In the genomic region with DNA sequence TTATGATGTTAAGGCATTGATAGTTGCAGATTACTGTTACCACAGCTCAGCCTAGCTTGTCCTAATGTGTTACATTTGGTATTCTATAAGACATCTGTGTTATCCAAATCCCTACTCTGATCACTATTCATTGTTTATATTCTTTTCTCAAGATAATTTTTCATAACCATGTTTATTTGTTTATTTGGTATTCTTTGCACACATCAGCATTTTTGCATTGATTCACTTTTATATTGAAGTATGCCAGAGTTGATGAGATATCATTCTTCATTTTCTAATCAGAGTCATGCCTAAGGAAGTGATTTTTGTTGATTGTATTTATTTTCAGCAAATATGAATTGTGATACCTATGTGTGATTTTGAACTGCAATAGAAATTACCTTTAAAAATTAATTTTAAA, we compare ENCODE assay signal across 20 cellular contexts.
DNase-seq lines count a peak whose midpoint lies in the region; ATAC-seq, FAIRE-seq and TF ChIP-seq lines count a peak whose summit lies in the region.
"Had no signal": no experiment of that assay in that cellular context is flagged by ENCODE, and none has a peak within 500 bp of the region (broad histone marks: within the 10 kb centered on the region; RNA-seq: fewer than 3 reads in every experiment).

No MANE protein-coding gene starts in this region.

- TF ChIP-seq CTCF in A549 (IDR thresholded peaks at IDR 0.05): no peak
- TF ChIP-seq CTCF in IMR-90 (conservative IDR thresholded peaks at IDR 0.05; ENCODE audit: low read depth, low read length): no peak
- TF ChIP-seq CTCF in K562 (IDR thresholded peaks at IDR 0.05 in 2 of 3, conservative IDR thresholded peaks at IDR 0.05 in 1 of 3; ENCODE audit: insufficient read depth in 2 of 3, low read depth in 1 of 3, low read length in 3 of 3): no peak

- TF ChIP-seq POLR2A in A549 (IDR thresholded peaks at IDR 0.05; ENCODE audit: low read length) (no peak), IMR-90 (IDR thresholded peaks at IDR 0.05; ENCODE audit: low read depth, low read length) (no peak), K562 (conservative IDR thresholded peaks at IDR 0.05) (no peak)

- no peak overlapping the region for H2BK120ac ChIP-seq in IMR-90 (ENCODE audit: low read depth, low read length)

- H3K4me2 ChIP-seq in A549: no peak overlapping the region
- H3K4me2 ChIP-seq in IMR-90 (ENCODE audit: low read depth, low read length): no peak overlapping the region
- H3K4me2 ChIP-seq in K562 (ENCODE audit: insufficient read depth, low read length): no peak overlapping the region
- H3K4me2 ChIP-seq: BLaER1 treated with 17β-estradiol and CSF1 and Interleukin-3, amounts not matched to agents 10 nM and 100 nM had no signal

- H3K23ac ChIP-seq in IMR-90 (ENCODE audit: low read depth, low read length): no peak overlapping the region

- H4K8ac ChIP-seq in IMR-90 (ENCODE audit: low read depth in 2 of 2, low read length in 2 of 2): no peak overlapping the region

- H2BK20ac ChIP-seq in IMR-90 (ENCODE audit: low read depth, low read length): no peak overlapping the region

- POLR2A ChIA-PET in A549 (lab: Yijun Ruan, JAX): no interaction called here
- POLR2A ChIA-PET in IMR-90 (lab: Charles Lee; ENCODE audit: unreplicated experiment): no interaction called here
- POLR2A ChIA-PET in K562 (lab: Yijun Ruan, JAX): no interaction called here

- H3K79me1 ChIP-seq in IMR-90 (ENCODE audit: low read depth in 1 of 2, low read length in 2 of 2): no peaks in the 10 kb centered on the region

- H3K9me1 ChIP-seq in IMR-90 (ENCODE audit: insufficient read depth, low read length): no peaks in the 10 kb centered on the region
- no peaks in the 10 kb centered on the region for H3K9me1 ChIP-seq in K562 (ENCODE audit: control insufficient read depth, insufficient read depth, low read length)

- H3K4me3 ChIP-seq in A549 (no peak overlapping the region), IMR-90 (ENCODE audit: insufficient read depth, low read depth, low read length) (no peak overlapping the region), K562 (no peak overlapping the region)
- H3K4me3 ChIP-seq: BLaER1 treated with 17β-estradiol and CSF1 and Interleukin-3, amounts not matched to agents 10 nM and 100 nM had no signal

- in situ Hi-C loops in IMR-90 (cut with MboI; ENCODE audit: low sequenced_read_pairs): no loop called here
- in situ Hi-C loops in K562 (cut with MboI): no loop called here

- ATAC-seq in A549: no peak
- ATAC-seq in IMR-90 (ENCODE audit: low read depth): no peak
- no peak for ATAC-seq in K562
- ATAC-seq: CD8-positive, alpha-beta T cell had no signal

- no peak for FAIRE-seq in A549 (lab: Jason Lieb, UNC)
- FAIRE-seq in K562 (lab: Jason Lieb, UNC): no peak
- FAIRE-seq: A204.1, D721Med, G401.6, GM12891, GM19239 had no signal

- no peak overlapping the region for H2BK5ac ChIP-seq in IMR-90 (ENCODE audit: low read depth, low read length, poor library complexity, severe bottlenecking)

- H3K9ac ChIP-seq in IMR-90 (ENCODE audit: low read depth, low read length) (no peak overlapping the region), K562 (ENCODE audit: insufficient read depth in 1 of 2, low read depth in 2 of 2, low read length in 2 of 2) (no peak overlapping the region)
- H3K9ac ChIP-seq: BLaER1 treated with 17β-estradiol and CSF1 and Interleukin-3, amounts not matched to agents 10 nM and 100 nM had no signal

- H2AFZ ChIP-seq in IMR-90 (replicated peaks; ENCODE audit: low read length, poor library complexity): no peak overlapping the region
- no peak overlapping the region for H2AFZ ChIP-seq in K562 (ENCODE audit: low read depth, low read length)

- H3K79me2 ChIP-seq in K562 (ENCODE audit: control insufficient read depth, insufficient read depth, low read length): no peaks in the 10 kb centered on the region

- H3K18ac ChIP-seq in IMR-90 (ENCODE audit: low read depth, low read length): no peak overlapping the region

- H3K56ac ChIP-seq in IMR-90 (ENCODE audit: extremely low read depth, insufficient read depth, low read length): no peak overlapping the region

- H3K4me1 ChIP-seq in A549 (no peaks in the 10 kb centered on the region), IMR-90 (ENCODE audit: control insufficient read depth, insufficient read depth, low read length) (no peaks in the 10 kb centered on the region), K562 (replicated peaks in 1 of 2; ENCODE audit: control insufficient read depth in 2 of 2, insufficient read depth in 2 of 2, low read length in 2 of 2) (no peaks in the 10 kb centered on the region)
- H3K4me1 ChIP-seq: BLaER1 treated with 17β-estradiol and CSF1 and Interleukin-3, amounts not matched to agents 10 nM and 100 nM; Caco-2 had no signal

- no peak overlapping the region for H3K4ac ChIP-seq in IMR-90 (ENCODE audit: low read depth, low read length)

- H4K91ac ChIP-seq in IMR-90 (ENCODE audit: insufficient read depth, low read depth, low read length): no peak overlapping the region

- H4K20me1 ChIP-seq in IMR-90 (ENCODE audit: insufficient read depth, low read length): no peaks in the 10 kb centered on the region
- no peaks in the 10 kb centered on the region for H4K20me1 ChIP-seq in K562 (replicated peaks; ENCODE audit: control insufficient read depth, insufficient read depth, low read length)
- H4K20me1 ChIP-seq: BLaER1 treated with 17β-estradiol and CSF1 and Interleukin-3, amounts not matched to agents 10 nM and 100 nM had no signal

- H3K36me3 ChIP-seq in IMR-90 (ENCODE audit: control insufficient read depth, insufficient read depth, low read length) (no peaks in the 10 kb centered on the region), K562 (ENCODE audit: control insufficient read depth, insufficient read depth, low read length) (no peaks in the 10 kb centered on the region)
- H3K36me3 ChIP-seq: BLaER1 treated with 17β-estradiol and CSF1 and Interleukin-3, amounts not matched to agents 10 nM and 100 nM had no signal

- H3K9me3 ChIP-seq in A549 (no peaks in the 10 kb centered on the region), IMR-90 (ENCODE audit: control insufficient read depth, insufficient read depth, low read length) (no peaks in the 10 kb centered on the region), K562 (replicated peaks; ENCODE audit: control insufficient read depth, insufficient read depth, low read depth, low read length) (no peaks in the 10 kb centered on the region; the same call in 1 of the 2 replicates)
- H3K9me3 ChIP-seq: BLaER1 treated with 17β-estradiol and CSF1 and Interleukin-3, amounts not matched to agents 10 nM and 100 nM; Caco-2 had no signal

- no peak overlapping the region for H4K5ac ChIP-seq in IMR-90 (ENCODE audit: low read depth, low read length)

- no peaks in the 10 kb centered on the region for H3K27me3 ChIP-seq in IMR-90 (ENCODE audit: control insufficient read depth, insufficient read depth, low read length)
- no peaks in the 10 kb centered on the region for H3K27me3 ChIP-seq in K562 (ENCODE audit: control insufficient read depth in 2 of 2, insufficient read depth in 2 of 2, low read length in 2 of 2)
- H3K27me3 ChIP-seq: BLaER1 treated with 17β-estradiol and CSF1 and Interleukin-3, amounts not matched to agents 10 nM and 100 nM had no signal

- CTCF ChIA-PET in A549 (lab: Yijun Ruan, JAX) (no interaction called here), IMR-90 (lab: Yijun Ruan, JAX) (no interaction called here), K562 (lab: Yijun Ruan, JAX; ENCODE audit: low intra/inter-chr PET ratio) (no interaction called here)

- dilution Hi-C loops in IMR-90 (cut with HindIII; ENCODE audit: low sequenced_read_pairs, unreplicated experiment): no loop called here

- H3K27ac ChIP-seq in A549: no peak overlapping the region
- no peak overlapping the region for H3K27ac ChIP-seq in IMR-90 (ENCODE audit: insufficient read depth, low read length)
- H3K27ac ChIP-seq in K562 (ENCODE audit: extremely low read depth, low read depth, low read length): no peak overlapping the region
- H3K27ac ChIP-seq: BLaER1 treated with 17β-estradiol and CSF1 and Interleukin-3, amounts not matched to agents 10 nM and 100 nM; C4-2B had no signal

- TF ChIP-seq RAD21 in A549 (conservative IDR thresholded peaks at IDR 0.05 in 1 of 2, IDR thresholded peaks at IDR 0.05 in 1 of 2) (no peak), IMR-90 (IDR thresholded peaks at IDR 0.05; ENCODE audit: low read length) (no peak), K562 (CRISPR knock-in tag; conservative IDR thresholded peaks at IDR 0.05 in 1 of 2, IDR thresholded peaks at IDR 0.05 in 1 of 2) (no peak)

- no peak overlapping the region for H3K14ac ChIP-seq in IMR-90 (replicated peaks; ENCODE audit: low read depth, low read length)

- TF ChIP-seq EP300 in A549 (IDR thresholded peaks at IDR 0.05): no peak
- no peak for TF ChIP-seq EP300 in K562 (IDR thresholded peaks at IDR 0.05; ENCODE audit: low read length)

- no TSS peak for BruUV-seq in IMR-90 (replicated peaks; lab: Mats Ljungman, UMichigan)
- BruUV-seq in K562 (replicated peaks; lab: Mats Ljungman, UMichigan): no TSS peak

- H2AK9ac ChIP-seq in IMR-90 (replicated peaks; ENCODE audit: low read depth, low read length, poor library complexity): no peak overlapping the region

- no peak overlapping the region for H2AK5ac ChIP-seq in IMR-90 (ENCODE audit: low read depth, low read length)

- intact Hi-C loops in IMR-90 (cut with micrococcal nuclease): no loop called here
- intact Hi-C loops in K562 (cut with micrococcal nuclease): no loop called here

- H2BK15ac ChIP-seq in IMR-90 (ENCODE audit: low read depth, low read length): no peak overlapping the region

- DNase-seq in A549 (ENCODE audit: low read depth in 1 of 2, low spot score in 1 of 2): no peak
- DNase-seq in IMR-90: no peak
- no peak for DNase-seq in K562 (ENCODE audit: extremely low read depth in 1 of 4, low spot score in 3 of 4)
- DNase-seq in NCI-H2171 (lab: John Stamatoyannopoulos, UW): no peak
- DNase-seq in OCI-M1 (lab: John Stamatoyannopoulos, UW): no peak
- DNase-seq: 8988T; AML-193; Caco-2; Calu3; CD4-positive, alpha-beta T cell; CD8-positive, alpha-beta T cell; DMS79 treated with DMSO at 0.1 percent for 48 hours; GF-D8 had no signal

TF ChIP-seq in A549, 52 proteins besides CTCF, POLR2A, EP300 and RAD21:
- TF ChIP-seq KDM1A (IDR thresholded peaks at IDR 0.05; ENCODE audit: low read depth): no peak
- TF ChIP-seq MAFK (IDR thresholded peaks at IDR 0.05; ENCODE audit: partially characterized antibody): peak; percentile 57

TF ChIP-seq in IMR-90, 13 proteins besides CTCF, POLR2A, EP300 and RAD21:
- TF ChIP-seq MAFK (IDR thresholded peaks at IDR 0.05; ENCODE audit: low read depth, low read length): peak; percentile 70
- no peak for TF ChIP-seq CHD1 (IDR thresholded peaks at IDR 0.05; ENCODE audit: low read depth, low read length)
- TF ChIP-seq BHLHE40 (IDR thresholded peaks at IDR 0.05; ENCODE audit: low read depth, low read length): no peak
- TF ChIP-seq RCOR1 (IDR thresholded peaks at IDR 0.05; ENCODE audit: insufficient replicate concordance, low read length): no peak
- TF ChIP-seq RFX5 (IDR thresholded peaks at IDR 0.05; ENCODE audit: low read depth, low read length): no peak

TF ChIP-seq in K562, 482 proteins besides CTCF, POLR2A, EP300 and RAD21 (continues in another document):
- TF ChIP-seq MYC (IDR thresholded peaks at IDR 0.05; ENCODE audit: low read depth, low read length) (no peak), MYC (CRISPR knock-in tag; IDR thresholded peaks at IDR 0.05; ENCODE audit: borderline replicate concordance, low read depth) (no peak), HDGF (IDR thresholded peaks at IDR 0.05) (no peak), NR2F6 (CRISPR knock-in tag; IDR thresholded peaks at IDR 0.05) (no peak), CREBBP (IDR thresholded peaks at IDR 0.05; ENCODE audit: low read depth, low read length) (no peak), MAFG (tag; conservative IDR thresholded peaks at IDR 0.05) (no peak)
